In the genomic region with DNA sequence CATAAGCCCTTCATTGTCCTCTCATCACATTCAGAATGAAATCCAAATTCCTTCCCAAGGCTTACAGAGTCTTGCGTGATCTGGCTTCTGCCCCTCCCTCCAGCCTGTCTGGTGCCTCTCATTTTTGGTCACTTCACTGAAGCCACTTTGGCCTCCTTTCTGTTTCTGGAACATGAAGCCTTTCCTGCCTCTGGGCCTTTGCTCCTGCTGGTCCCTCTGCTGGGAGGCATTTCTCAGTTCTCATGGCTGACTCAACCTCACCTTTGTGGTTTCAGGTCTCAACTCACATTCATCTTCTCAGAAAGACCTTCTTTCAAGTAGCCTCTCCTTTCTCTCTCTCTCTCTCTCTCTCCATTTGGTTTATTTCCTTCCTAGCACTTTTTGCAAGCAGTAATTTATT, we compare ENCODE assay signal across 13 cellular contexts. TPM values are rescaled to one million over a fixed set of nuclear protein-coding genes. Genes with fewer than 3 reads are reported as not detected.
DNase-seq lines count a peak whose midpoint lies in the region; ATAC-seq and TF ChIP-seq lines count a peak whose summit lies in the region.
"Had no signal": no experiment of that assay in that cellular context is flagged by ENCODE, and none has a peak within 500 bp of the region (broad histone marks: within the 10 kb centered on the region; RNA-seq: fewer than 3 reads in every experiment).

No MANE protein-coding gene starts in this region.

- H3K27ac Mint-ChIP-seq in activated T-cell treated with anti-CD3 and anti-CD28 coated beads, Interleukin-2, amount 50 U/mL, for 24 hours: peak overlapping the region; percentile 4
- peak overlapping the region; percentile 75 for H3K27ac Mint-ChIP-seq in progenitor cell of endocrine pancreas

- no peaks in the 10 kb centered on the region for H3K36me3 Mint-ChIP-seq in activated T-cell treated with anti-CD3 and anti-CD28 coated beads, Interleukin-2, amount 50 U/mL, for 24 hours (ENCODE audit: low read depth)
- no peaks in the 10 kb centered on the region for H3K36me3 Mint-ChIP-seq in progenitor cell of endocrine pancreas (ENCODE audit: insufficient read depth)

- POLR2A ChIA-PET in HCT116 (lab: Charles Lee): no interaction called here
- POLR2A ChIA-PET in PC-9 (lab: Charles Lee; ENCODE audit: unreplicated experiment): no interaction called here

- DNase-seq in activated T-cell treated with anti-CD3 and anti-CD28 coated beads, Interleukin-2, amount 50 U/mL, for 24 hours: no peak
- DNase-seq in activated T-cell treated with anti-CD3 and anti-CD28 coated beads for 4 hours (no peak), HCT116 (ENCODE audit: low read depth, low spot score) (no peak), PC-9 (peak; percentile 9 to 40), progenitor cell of endocrine pancreas (ENCODE audit: low spot score, unreplicated experiment) (no peak), KBM-7 (no peak), NCI-H128 (lab: John Stamatoyannopoulos, UW; ENCODE audit: unreplicated experiment) (no peak), GM19238 (ENCODE audit: insufficient read length, low spot score) (no peak)
- DNase-seq: colonic mucosa, ovary, SW 1271 had no signal

- H3K9me2 ChIP-seq in HCT116 (ENCODE audit: insufficient read depth) (no peaks in the 10 kb centered on the region), PC-9 (ENCODE audit: insufficient read depth) (no peaks in the 10 kb centered on the region)

- peak; percentile 73 for ATAC-seq in HCT116
- ATAC-seq: left lobe of liver had no signal

- H3K27me3 ChIP-seq in HCT116 (ENCODE audit: insufficient read depth, low read length) (no peaks in the 10 kb centered on the region), PC-9 (ENCODE audit: insufficient read depth, low read depth) (no peaks in the 10 kb centered on the region)
- H3K27me3 ChIP-seq: colonic mucosa, ovary had no signal

- H3K4me2 ChIP-seq in HCT116 (ENCODE audit: low read length) (peak overlapping the region; percentile 39; the same call in 1 of the 2 replicates), PC-9 (no peak overlapping the region)

- peak overlapping the region; percentile 62 for H2AFZ ChIP-seq in HCT116 (ENCODE audit: low read depth, low read length, poor library complexity, severe bottlenecking)
- H2AFZ ChIP-seq in PC-9: no peak overlapping the region

- no peaks in the 10 kb centered on the region for H3K9me3 Mint-ChIP-seq in activated T-cell treated with anti-CD3 and anti-CD28 coated beads, Interleukin-2, amount 50 U/mL, for 24 hours
- H3K9me3 Mint-ChIP-seq in progenitor cell of endocrine pancreas (ENCODE audit: low read depth): no peaks in the 10 kb centered on the region

- H4K20me1 ChIP-seq in HCT116 (ENCODE audit: insufficient read depth): no peaks in the 10 kb centered on the region
- no peaks in the 10 kb centered on the region for H4K20me1 ChIP-seq in PC-9 (ENCODE audit: insufficient read depth)

- in situ Hi-C loops in KBM-7 (cut with MboI; ENCODE audit: low pct_unique_long_range_greater_than_20kb, low sequenced_read_pairs): no loop called here

- RAD21 ChIA-PET in HCT116 (lab: Charles Lee; ENCODE audit: low non-redundant PET in 1 of 2, low total read pairs in 2 of 2, uncharacterized antibody in 2 of 2, unreplicated experiment in 2 of 2): no interaction called here

- intact Hi-C loops in HCT116 (cut with micrococcal nuclease): no loop called here
- intact Hi-C loops in PC-9 (cut with micrococcal nuclease; ENCODE audit: unreplicated experiment): no loop called here

- H3K36me3 ChIP-seq in HCT116 (ENCODE audit: control insufficient read depth in 1 of 2, insufficient read depth in 2 of 2, low read length in 2 of 2) (no peaks in the 10 kb centered on the region), PC-9 (ENCODE audit: low read depth) (no peaks in the 10 kb centered on the region)
- H3K36me3 ChIP-seq: colonic mucosa, ovary, thoracic aorta had no signal

- H3K9me3 ChIP-seq in HCT116 (ENCODE audit: control insufficient read depth in 1 of 2, insufficient read depth in 1 of 2, low read depth in 1 of 2, low read length in 2 of 2) (no peaks in the 10 kb centered on the region), PC-9 (ENCODE audit: insufficient read depth, low read depth) (no peaks in the 10 kb centered on the region)
- H3K9me3 ChIP-seq: colonic mucosa, ovary, thoracic aorta had no signal

- H3K4me3 ChIP-seq in HCT116 (replicated peaks in 1 of 2; ENCODE audit: low read depth in 1 of 2, low read length in 2 of 2) (no peak overlapping the region), PC-9 (no peak overlapping the region)
- H3K4me3 ChIP-seq: colonic mucosa, ovary, thoracic aorta had no signal

- peaks cover 0 to 8% of the 10 kb centered on the region in 2 experiments; a peak in 2 of 4 replicates for H3K4me1 ChIP-seq in HCT116 (ENCODE audit: control insufficient read depth in 1 of 2, insufficient read depth in 2 of 2, low read length in 2 of 2)
- H3K4me1 ChIP-seq in PC-9 (replicated peaks; ENCODE audit: insufficient read depth): no peaks in the 10 kb centered on the region
- H3K4me1 ChIP-seq: colonic mucosa had no signal

- no TSS peak for BruUV-seq in HCT116 (replicated peaks; lab: Mats Ljungman, UMichigan)
- no TSS peak for BruUV-seq in PC-9 (replicated peaks; lab: Mats Ljungman, UMichigan)

- no peaks in the 10 kb centered on the region for H3K27me3 Mint-ChIP-seq in activated T-cell treated with anti-CD3 and anti-CD28 coated beads, Interleukin-2, amount 50 U/mL, for 24 hours
- H3K27me3 Mint-ChIP-seq in progenitor cell of endocrine pancreas: peaks cover 7% of the 10 kb centered on the region

- H3K9ac ChIP-seq in HCT116 (ENCODE audit: low read length): no peak overlapping the region

- no peak for TF ChIP-seq RAD21 in HCT116 (IDR thresholded peaks at IDR 0.05; ENCODE audit: low read depth)

- TF ChIP-seq CTCF in HCT116 (IDR thresholded peaks at IDR 0.05 in 2 of 3, conservative IDR thresholded peaks at IDR 0.05 in 1 of 3; ENCODE audit: borderline replicate concordance in 1 of 3, insufficient read depth in 1 of 3, low read depth in 2 of 3, low read length in 2 of 3) (no peak), PC-9 (conservative IDR thresholded peaks at IDR 0.05) (no peak), progenitor cell of endocrine pancreas (IDR thresholded peaks at IDR 0.05; ENCODE audit: unreplicated experiment) (no peak)

- H3K79me2 ChIP-seq in HCT116 (ENCODE audit: insufficient read depth, low read length) (no peaks in the 10 kb centered on the region), PC-9 (ENCODE audit: low read depth) (no peaks in the 10 kb centered on the region)

- CTCF ChIA-PET in HCT116 (lab: Charles Lee) (no interaction called here), PC-9 (lab: Charles Lee) (interaction anchor here (0.7 kb wide), 1 partner anchor 87 kb away, joined by 5 read pairs; no protein-coding TSS in a partner anchor)

- peaks cover 18% of the 10 kb centered on the region for H3K4me1 Mint-ChIP-seq in activated T-cell treated with anti-CD3 and anti-CD28 coated beads, Interleukin-2, amount 50 U/mL, for 24 hours (ENCODE audit: low read depth)
- H3K4me1 Mint-ChIP-seq in progenitor cell of endocrine pancreas (ENCODE audit: low read depth): no peaks in the 10 kb centered on the region

- no peak overlapping the region for H3K4me3 Mint-ChIP-seq in activated T-cell treated with anti-CD3 and anti-CD28 coated beads, Interleukin-2, amount 50 U/mL, for 24 hours
- H3K4me3 Mint-ChIP-seq in progenitor cell of endocrine pancreas (ENCODE audit: low read depth): no peak overlapping the region

- H3K27ac ChIP-seq in HCT116 (ENCODE audit: low read depth, low read length) (no peak overlapping the region), PC-9 (0 out of 2 replicates have a peak overlapping the region, but pooled peaks have one; percentile 9)
- H3K27ac ChIP-seq: colonic mucosa, ovary, thoracic aorta had no signal

- no peak for TF ChIP-seq POLR2A in HCT116 (IDR thresholded peaks at IDR 0.05; ENCODE audit: borderline replicate concordance, extremely low read depth, insufficient read depth, insufficient read length)

- no peaks in the 10 kb centered on the region for H3F3A ChIP-seq in PC-9 (ENCODE audit: insufficient read depth, low read depth)

TF ChIP-seq in HCT116, 20 proteins besides CTCF, POLR2A, EP300 and RAD21:
- no peak for TF ChIP-seq ELF1 (IDR thresholded peaks at IDR 0.05; ENCODE audit: borderline replicate concordance, low read depth)
- TF ChIP-seq SP1 (IDR thresholded peaks at IDR 0.05; ENCODE audit: low read depth): no peak
- 0 out of 2 replicates have a peak, but pooled peaks have one; percentile 20 for TF ChIP-seq CBX3 (IDR thresholded peaks at IDR 0.05; ENCODE audit: low read depth)

RNA-seq across cellular contexts. Expression of a gene that starts 43.9 kb away (rescaled TPM):
- total RNA-seq in HCT116 (2021; ENCODE audit: unreplicated experiment): 81.6 TPM
- 129 and 166 TPM in 2 replicates for polyA plus RNA-seq in HCT116 (2012)
- total RNA-seq in PC-9 (2021): 45.5 and 51.2 TPM in 2 replicates
- 1.1 and 1.3 TPM in 2 replicates for total RNA-seq in progenitor cell of endocrine pancreas

Comparison
In these comparisons a context has a peak if more than half of its experiments do, and no peak if none do; other contexts are left out.
1. DNase-seq: peak in PC-9 (2 of 2); none in activated T-cell treated with anti-CD3 and anti-CD28 coated beads, Interleukin-2, amount 50 U/mL, for 24 hours (single experiment), activated T-cell treated with anti-CD3 and anti-CD28 coated beads for 4 hours (single experiment), HCT116 (single experiment), progenitor cell of endocrine pancreas (single experiment), KBM-7 (single experiment), NCI-H128 (single experiment) and GM19238 (single experiment).
2. RNA of a gene that starts 43.9 kb away (total RNA-seq): 81.6 TPM in HCT116 (single experiment) and 45.5 to 51.2 TPM in PC-9; 1.1 to 1.3 TPM in progenitor cell of endocrine pancreas; every median in the first group is over 10 times any median in the second.